ENCODE assay signal across 8 cellular contexts in genomic region chr11:47847892-47848635, GRCh38. TPM values are rescaled to one million over a fixed set of nuclear protein-coding genes. Genes with fewer than 3 reads are reported as not detected.
DNase-seq lines count a peak whose midpoint lies in the region; ATAC-seq and TF ChIP-seq lines count a peak whose summit lies in the region.

TSS of gene NUP160 (minus strand) at chr11:47848350. CDS start at chr11:47848318, 32 bp downstream.

- peaks cover 51% of the 10 kb centered on the region for H3K79me2 ChIP-seq in DND-41 (ENCODE audit: insufficient read depth, low read length)

- peak within 1 kb of the TSS; percentile 87 for H3K9ac ChIP-seq in DND-41 (ENCODE audit: low read depth, low read length)

- H2AFZ ChIP-seq in DND-41 (ENCODE audit: low read depth, low read length), result peak within 1 kb of the TSS; percentile 99

- peak within 1 kb of the TSS; percentile 93 for H3K4me3 Mint-ChIP-seq in natural killer cell treated with Interleukin-12 subunit alpha and Interleukin-12 subunit beta and Interleukin-15 and Interleukin-18, amount 100 ng/mL, for 72 hours

- peak within 1 kb of the TSS; percentile 94 to 96 for H3K27ac Mint-ChIP-seq in natural killer cell treated with Interleukin-12 subunit alpha and Interleukin-12 subunit beta and Interleukin-15 and Interleukin-18, amount 100 ng/mL, for 72 hours

- DNase-seq in DND-41 (peak; percentile 86), KG1 (lab: John Stamatoyannopoulos, UW) (peak; percentile 73), fibroblast of the aortic adventitia (ENCODE audit: low read depth) (peak; percentile 48)
- DNase-seq in activated effector memory CD4-positive, alpha-beta T cell treated with Interleukin-2 at 50 U/mL for 16 hours, result peak; percentile 84
- peak; percentile 92 for DNase-seq in natural killer cell treated with Interleukin-12 subunit alpha and Interleukin-12 subunit beta and Interleukin-15 and Interleukin-18, amount 100 ng/mL, for 72 hours (ENCODE audit: low spot score)
- peak; percentile 90 for DNase-seq in stimulated activated naive CD4-positive, alpha-beta T cell treated with Interleukin-2 at 50 U/mL for 16 hours (lab: John Stamatoyannopoulos, UW)

- H3K9me3 ChIP-seq in DND-41 (ENCODE audit: insufficient read depth, low read length, severe bottlenecking), result no peaks in the 10 kb centered on the region

- H3K4me1 ChIP-seq in DND-41 (ENCODE audit: insufficient read depth, low read length), result peaks cover 55% of the 10 kb centered on the region

- ATAC-seq in DND-41 (ENCODE audit: insufficient read depth, low read depth), result peak; percentile 88
- ATAC-seq in GM21723 (IDR thresholded peaks at IDR 0.05; ENCODE audit: unreplicated experiment), result peak; percentile 80
- ATAC-seq in natural killer cell treated with Interleukin-12 subunit alpha and Interleukin-12 subunit beta and Interleukin-15 and Interleukin-18, amount 100 ng/mL, for 72 hours, result peak; percentile 94 to 95

- peak within 1 kb of the TSS; percentile 92 for H3K4me2 ChIP-seq in DND-41 (ENCODE audit: insufficient read depth, low read length)

- peaks cover 27 to 34% of the 10 kb centered on the region in 2 donors for H3K4me1 Mint-ChIP-seq in natural killer cell treated with Interleukin-12 subunit alpha and Interleukin-12 subunit beta and Interleukin-15 and Interleukin-18, amount 100 ng/mL, for 72 hours (ENCODE audit: low read depth in 2 of 2)

- TF ChIP-seq POLR2A in Raji (IDR thresholded peaks at IDR 0.05; ENCODE audit: insufficient read depth, low read depth, low read length), result peak; percentile 92

- no peaks in the 10 kb centered on the region for H3K9me3 Mint-ChIP-seq in natural killer cell treated with Interleukin-12 subunit alpha and Interleukin-12 subunit beta and Interleukin-15 and Interleukin-18, amount 100 ng/mL, for 72 hours

- H3K36me3 ChIP-seq in DND-41 (ENCODE audit: insufficient read depth, low read length), result peaks cover 32% of the 10 kb centered on the region

- H3K27me3 ChIP-seq in DND-41 (ENCODE audit: insufficient read depth, low read length, poor library complexity), result no peaks in the 10 kb centered on the region

- H4K20me1 ChIP-seq in DND-41 (ENCODE audit: insufficient read depth, low read length), result peaks cover 7% of the 10 kb centered on the region; the same call in 1 of the 2 replicates

- peak within 1 kb of the TSS; percentile 99 for H3K27ac ChIP-seq in DND-41 (ENCODE audit: low read length)

- peak within 1 kb of the TSS; percentile 85 to 91 for H3K4me3 ChIP-seq in DND-41 (ENCODE audit: low read depth in 1 of 2, low read length in 2 of 2)
- H3K4me3 ChIP-seq in fibroblast of the aortic adventitia (ENCODE audit: low read depth, low read length), result peak within 1 kb of the TSS; percentile 98

- TF ChIP-seq CTCF in DND-41 (IDR thresholded peaks at IDR 0.05; ENCODE audit: borderline replicate concordance, extremely low read depth, low read length, poor library complexity, severe bottlenecking) (no peak), fibroblast of the aortic adventitia (IDR thresholded peaks at IDR 0.05; ENCODE audit: insufficient read depth, low read length) (no peak)

- H3K36me3 Mint-ChIP-seq in natural killer cell treated with Interleukin-12 subunit alpha and Interleukin-12 subunit beta and Interleukin-15 and Interleukin-18, amount 100 ng/mL, for 72 hours, result peaks cover 9% of the 10 kb centered on the region

- no peaks in the 10 kb centered on the region for H3K27me3 Mint-ChIP-seq in natural killer cell treated with Interleukin-12 subunit alpha and Interleukin-12 subunit beta and Interleukin-15 and Interleukin-18, amount 100 ng/mL, for 72 hours

RNA-seq across cellular contexts. Expression of gene NUP160, which starts in this region (rescaled TPM):
- total RNA-seq in fibroblast of the aortic adventitia (ENCODE audit: low replicate concordance), result 31.2 and 41.5 TPM in 2 replicates
- total RNA-seq in natural killer cell treated with Interleukin-12 subunit alpha and Interleukin-12 subunit beta and Interleukin-15 and Interleukin-18, amount 100 ng/mL, for 72 hours, result 10 to 100 TPM; 48.0 to 78.0 TPM

Comparison
In these comparisons a context has a peak if more than half of its experiments do, and no peak if none do; other contexts are left out.
1. Peak in every context shown above with its lines: DNase-seq, ATAC-seq, H3K4me3 ChIP-seq and H3K27ac ChIP-seq.